16 cellular contexts compared by ENCODE assay signal in genomic region chr16:66028505-66029216, GRCh38.
DNase-seq lines count a peak whose midpoint lies in the region; ATAC-seq and TF ChIP-seq lines count a peak whose summit lies in the region.
"Had no signal": no experiment of that assay in that cellular context is flagged by ENCODE, and none has a peak within 500 bp of the region (broad histone marks: within the 10 kb centered on the region; RNA-seq: fewer than 3 reads in every experiment).

No MANE protein-coding gene starts in this region.

- peak overlapping the region; percentile 45; the same call in 1 of the 2 replicates for H3K9ac ChIP-seq in GM23248

- H3K79me2 ChIP-seq in GM23248 (ENCODE audit: insufficient read depth) = no peaks in the 10 kb centered on the region

- H3K36me3 ChIP-seq in GM23248 (ENCODE audit: low read depth) = no peaks in the 10 kb centered on the region

- DNase-seq in GM23248 (peak; percentile 92), astrocyte of the spinal cord (ENCODE audit: low read depth, low spot score) (peak; percentile 60), left cardiac atrium (no peak), stromal cell of bone marrow (ENCODE audit: low read depth) (peak; percentile 88), substantia nigra (lab: John Stamatoyannopoulos, UW) (no peak), NCI-H2107 (lab: John Stamatoyannopoulos, UW) (no peak), COR-L47 (lab: John Stamatoyannopoulos, UW) (no peak)
- DNase-seq: Calu3; naive thymus-derived CD8-positive, alpha-beta T cell; NCI-H2171; PC-9; stimulated activated CD8-positive, alpha-beta memory T cell treated with anti-CD3 and anti-CD28 coated beads, Interleukin-4, amount 100 ng/mL, for 48 hours; T-helper 9 cell had no signal

- peak overlapping the region; percentile 43; the same call in 1 of the 2 replicates for H3K4me3 ChIP-seq in GM23248
- no peak overlapping the region for H3K4me3 ChIP-seq in astrocyte of the spinal cord (ENCODE audit: low read depth, low read length)
- H3K4me3 ChIP-seq: GM12878, PC-9 had no signal

- H2AFZ ChIP-seq in GM23248 = peak overlapping the region; percentile 56; the same call in 1 of the 2 replicates
- H2AFZ ChIP-seq: PC-9 had no signal

- WGBS in GM23248 (ENCODE audit: low coverage in 1 of 2, low lambda C conversion rate in 2 of 2, missing lambda C conversion rate in 2 of 2), 2 experiments = 0 to 3% methylated on average over 2 of the region's 2 CpGs

- H4K20me1 ChIP-seq in GM23248 (ENCODE audit: insufficient read depth) = no peaks in the 10 kb centered on the region

- H3K27me3 ChIP-seq in GM23248 (replicated peaks; ENCODE audit: insufficient read depth) = no peaks in the 10 kb centered on the region

- no peaks in the 10 kb centered on the region for H3K9me3 ChIP-seq in GM23248 (ENCODE audit: low read depth)

- peak overlapping the region; percentile 60 for H3K4me2 ChIP-seq in GM23248 (ENCODE audit: unreplicated experiment)
- H3K4me2 ChIP-seq: PC-9 had no signal

- H3F3A ChIP-seq in GM23248 (ENCODE audit: insufficient read depth) = peaks cover 30% of the 10 kb centered on the region

- intact Hi-C loops in left cardiac atrium (cut with DNase I) = no loop called here

- TF ChIP-seq CTCF in astrocyte of the spinal cord (IDR thresholded peaks at IDR 0.05; ENCODE audit: low read depth, low read length) = no peak

- peaks cover 22% of the 10 kb centered on the region for H3K4me1 ChIP-seq in GM23248 (ENCODE audit: insufficient read depth)

- ATAC-seq in left cardiac atrium (peak; percentile 74 to 78), HG03175 (IDR thresholded peaks at IDR 0.05; ENCODE audit: unreplicated experiment) (no peak)
- ATAC-seq: GM12878; HCT116; naive thymus-derived CD8-positive, alpha-beta T cell had no signal

- in situ Hi-C loops in GM23248 (cut with MboI) (no loop called here), astrocyte of the spinal cord (cut with HindIII; ENCODE audit: low sequenced_read_pairs) (no loop called here)

- H3K9me2 ChIP-seq in GM23248 (ENCODE audit: insufficient read depth) = no peaks in the 10 kb centered on the region

- H3K27ac ChIP-seq in GM23248 (peak overlapping the region; percentile 76), substantia nigra (ENCODE audit: low read depth, low read length, poor library complexity, severe bottlenecking) (no peak overlapping the region)
- H3K27ac ChIP-seq: PC-9 had no signal

Comparison
In these comparisons a context has a peak if more than half of its experiments do, and no peak if none do; other contexts are left out.
1. DNase-seq: peak in GM23248 (single experiment), astrocyte of the spinal cord (single experiment) and stromal cell of bone marrow (single experiment); none in left cardiac atrium (single experiment), substantia nigra (0 of 49), NCI-H2107 (single experiment) and COR-L47 (single experiment).